ENCODE assay signal across 18 cellular contexts in the genomic region with DNA sequence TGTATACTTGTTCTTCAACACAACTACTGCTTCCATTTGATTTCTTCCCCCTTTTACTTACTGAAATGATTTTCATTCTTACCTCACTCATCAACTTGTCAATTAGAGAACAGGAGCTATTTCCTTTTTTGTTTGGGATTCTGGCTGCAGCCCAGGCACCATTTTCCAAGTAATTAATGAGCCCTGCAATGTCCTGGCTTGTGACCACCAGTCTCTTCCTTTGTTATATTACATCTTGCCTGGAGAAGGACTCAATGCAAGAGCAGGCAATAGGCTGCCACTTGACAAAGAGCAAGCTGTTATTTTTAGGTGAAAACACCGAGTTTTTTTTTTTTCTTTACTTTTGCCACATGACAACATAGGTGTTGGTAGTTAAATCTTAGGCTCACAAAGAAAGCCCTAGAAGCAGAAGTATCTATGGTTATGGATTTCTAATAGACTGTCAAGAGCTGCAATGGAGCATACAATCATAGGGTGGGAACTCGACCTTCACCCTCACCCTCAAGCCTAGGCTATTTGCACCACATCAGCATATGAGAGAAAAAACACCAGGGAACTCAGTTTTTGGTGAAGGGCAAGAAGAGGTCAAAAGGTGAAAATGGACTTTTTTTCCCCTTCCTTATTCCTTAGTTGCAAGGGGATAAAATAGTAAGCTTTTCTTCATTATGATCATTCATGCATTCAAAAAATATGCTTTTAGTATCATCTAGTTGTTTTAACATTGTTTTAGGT.
DNase-seq lines count a peak whose midpoint lies in the region; ATAC-seq, FAIRE-seq and TF ChIP-seq lines count a peak whose summit lies in the region.
"Had no signal": no experiment of that assay in that cellular context is flagged by ENCODE, and none has a peak within 500 bp of the region (broad histone marks: within the 10 kb centered on the region; RNA-seq: fewer than 3 reads in every experiment).

No MANE protein-coding gene starts in this region.

- CTCF ChIA-PET in Calu3 (lab: Charles Lee) (interaction anchor here (0.6 to 1.8 kb wide), 4 partner anchors 11 to 177 kb away, joined by 3 to 5 read pairs (median 4); no protein-coding TSS in a partner anchor), H1 (lab: Charles Lee; ENCODE audit: partially characterized antibody) (interaction anchor here (0.6 to 2.6 kb wide), 6 partner anchors 9 to 270 kb away, joined by 3 to 8 read pairs (median 4); no protein-coding TSS in a partner anchor)

- intact Hi-C loops in Calu3 (cut with micrococcal nuclease; ENCODE audit: unreplicated experiment): no loop called here

- no peak overlapping the region for H2BK15ac ChIP-seq in H1 (ENCODE audit: low read length)

- no peak overlapping the region for H3K56ac ChIP-seq in H1 (replicated peaks; ENCODE audit: insufficient read length, low read depth, low read length)

- no peaks in the 10 kb centered on the region; the same call in 1 of the 2 replicates for H3K23me2 ChIP-seq in H1 (ENCODE audit: low read depth, low read length)

- H3K79me1 ChIP-seq in H1 (ENCODE audit: low read depth, low read length): no peaks in the 10 kb centered on the region; the same call in 1 of the 2 replicates
- no peaks in the 10 kb centered on the region for H3K79me1 ChIP-seq in trophoblast cell (ENCODE audit: low read length)

- POLR2A ChIA-PET in H1 (lab: Charles Lee; ENCODE audit: partially characterized antibody): no interaction called here

- no peak overlapping the region for H4K5ac ChIP-seq in H1 (ENCODE audit: insufficient read length, low read depth, low read length)

- H3K9ac ChIP-seq in H1 (replicated peaks in 1 of 4; ENCODE audit: extremely low read depth in 1 of 4, low read depth in 3 of 4, low read length in 3 of 4) (no peak overlapping the region), trophoblast cell (ENCODE audit: low read length) (no peak overlapping the region)

- H4K91ac ChIP-seq in H1 (replicated peaks; ENCODE audit: insufficient read length, low read length) (no peak overlapping the region), trophoblast cell (ENCODE audit: low read depth, low read length) (no peak overlapping the region)

- H2BK120ac ChIP-seq in H1 (replicated peaks; ENCODE audit: low read depth, low read length) (no peak overlapping the region), trophoblast cell (ENCODE audit: insufficient read depth, low read length, poor library complexity) (no peak overlapping the region)

- TF ChIP-seq CTCF in Calu3 (IDR thresholded peaks at IDR 0.05; ENCODE audit: unreplicated experiment) (no peak), H1 (IDR thresholded peaks at IDR 0.05; ENCODE audit: control extremely low read depth in 1 of 3, insufficient read depth in 1 of 3, low read depth in 1 of 3, low read length in 3 of 3) (no peak)

- peaks cover 2% of the 10 kb centered on the region for H3K9me3 Mint-ChIP-seq in Calu3 (ENCODE audit: low read depth, unreplicated experiment)

- H3K4me3 Mint-ChIP-seq in Calu3 (ENCODE audit: low read depth, unreplicated experiment): peak overlapping the region; percentile 8
- H3K4me3 Mint-ChIP-seq: B cell; CD8-positive, alpha-beta T cell; T-cell had no signal

- H2AFZ ChIP-seq in H1 (ENCODE audit: low read length): no peak overlapping the region
- no peak overlapping the region for H2AFZ ChIP-seq in trophoblast cell (ENCODE audit: insufficient read depth, low read length, poor library complexity)
- H2AFZ ChIP-seq: PC-9 had no signal

- FAIRE-seq in H1 (lab: Jason Lieb, UNC): no peak

- H3K79me2 ChIP-seq in H1 (ENCODE audit: control insufficient read depth in 1 of 2, insufficient read depth in 2 of 2, low read length in 2 of 2): peaks cover 0 to 37% of the 10 kb centered on the region in 2 experiments; a peak in 2 of 4 replicates
- no peaks in the 10 kb centered on the region for H3K79me2 ChIP-seq in trophoblast cell (ENCODE audit: control insufficient read depth, insufficient read depth, low read length, poor library complexity)

- H4K8ac ChIP-seq in H1 (ENCODE audit: extremely low read depth, insufficient read depth, low read length) (no peak overlapping the region), trophoblast cell (ENCODE audit: low read depth, low read length) (no peak overlapping the region)

- BruUV-seq in Calu3 (replicated peaks; lab: Mats Ljungman, UMichigan): no TSS peak

- H3K23ac ChIP-seq in H1 (ENCODE audit: insufficient read length) (no peak overlapping the region), trophoblast cell (ENCODE audit: low read length) (no peak overlapping the region)

- H2AK5ac ChIP-seq in H1 (ENCODE audit: low read depth, low read length) (no peak overlapping the region), trophoblast cell (ENCODE audit: low read length) (no peak overlapping the region)

- TF ChIP-seq POLR2A in H1 (IDR thresholded peaks at IDR 0.05; ENCODE audit: control extremely low read depth in 1 of 2, low read depth in 2 of 2, low read length in 2 of 2): no peak

- no peaks in the 10 kb centered on the region for H3K27me3 ChIP-seq in H1 (replicated peaks in 1 of 4; ENCODE audit: control insufficient read depth in 3 of 4, extremely low read depth in 1 of 4, insufficient read depth in 3 of 4, low read length in 3 of 4)
- H3K27me3 ChIP-seq in trophoblast cell (ENCODE audit: insufficient read depth, low read length): no peaks in the 10 kb centered on the region

- H3K4me3 ChIP-seq in H1 (ENCODE audit: extremely low read depth in 1 of 4, insufficient read depth in 2 of 4, low read depth in 3 of 4, low read length in 4 of 4) (no peak overlapping the region), trophoblast cell (ENCODE audit: low read depth, low read length) (no peak overlapping the region)
- H3K4me3 ChIP-seq: PC-9 had no signal

- DNase-seq in Calu3 (no peak), NCI-H1105 treated with DMSO at 0.1 percent for 48 hours (lab: John Stamatoyannopoulos, UW) (peak; percentile 91), H1 (ENCODE audit: low read depth in 1 of 2, low spot score in 2 of 2) (no peak), SW 1271 (lab: John Stamatoyannopoulos, UW) (no peak), trophoblast cell (no peak), foreskin melanocyte (no peak)
- DNase-seq: CD8-positive, alpha-beta T cell; DMS 273 treated with DMSO at 0.1 percent for 48 hours; EL; KG1; NCI-H1417; NCI-H2081 treated with DMSO at 0.1 percent for 48 hours; NCI-H226; PC-9; T-cell had no signal

- ATAC-seq in HG03039 (IDR thresholded peaks at IDR 0.05; ENCODE audit: unreplicated experiment): no peak
- ATAC-seq: CD8-positive, alpha-beta T cell; T-cell had no signal

- H3K36me3 ChIP-seq in H1 (ENCODE audit: control insufficient read depth in 2 of 4, insufficient read depth in 4 of 4, low read length in 3 of 4) (no peaks in the 10 kb centered on the region), trophoblast cell (ENCODE audit: control insufficient read depth in 1 of 2, insufficient read depth in 2 of 2, low read length in 2 of 2) (no peaks in the 10 kb centered on the region)

- no peaks in the 10 kb centered on the region for H4K20me1 ChIP-seq in H1 (replicated peaks in 1 of 2; ENCODE audit: control insufficient read depth in 1 of 2, insufficient read depth in 2 of 2, low read length in 2 of 2)

- H3K36me3 Mint-ChIP-seq in Calu3 (ENCODE audit: insufficient read depth, unreplicated experiment): no peaks in the 10 kb centered on the region

- H3K27ac ChIP-seq in angular gyrus (ENCODE audit: low read depth, low read length) (peak overlapping the region; percentile 46), H1 (ENCODE audit: low read depth, low read length) (no peak overlapping the region), trophoblast cell (ENCODE audit: low read depth, low read length) (no peak overlapping the region)
- H3K27ac ChIP-seq: PC-9 had no signal

- H3K4ac ChIP-seq in H1 (replicated peaks; ENCODE audit: insufficient read length, low read depth, low read length) (no peak overlapping the region), trophoblast cell (ENCODE audit: low read depth, low read length) (no peak overlapping the region)

- H3K9me3 ChIP-seq in H1 (ENCODE audit: insufficient read depth in 2 of 2, low read depth in 1 of 2, low read length in 1 of 2) (no peaks in the 10 kb centered on the region; a peak in 1 of 4 replicates), trophoblast cell (ENCODE audit: insufficient read depth, low read depth, low read length) (no peaks in the 10 kb centered on the region)

- H3K14ac ChIP-seq in H1 (ENCODE audit: insufficient read length) (no peak overlapping the region), trophoblast cell (ENCODE audit: low read length) (no peak overlapping the region)

- H4K12ac ChIP-seq in trophoblast cell (ENCODE audit: low read depth, low read length): no peak overlapping the region

- H2BK20ac ChIP-seq in H1 (ENCODE audit: low read length): no peak overlapping the region

- no peak overlapping the region for H3K18ac ChIP-seq in H1 (ENCODE audit: extremely low read depth, low read length)
- H3K18ac ChIP-seq in trophoblast cell (ENCODE audit: low read length): no peak overlapping the region

- no peaks in the 10 kb centered on the region for H3K27me3 Mint-ChIP-seq in Calu3 (ENCODE audit: unreplicated experiment)
- H3K27me3 Mint-ChIP-seq: B cell, T-cell had no signal

- no peak for TF ChIP-seq EP300 in H1 (IDR thresholded peaks at IDR 0.05; ENCODE audit: borderline replicate concordance in 1 of 2, low read depth in 2 of 2, low read length in 2 of 2)

- H3K4me2 ChIP-seq in H1 (ENCODE audit: insufficient read depth in 1 of 2, low read depth in 2 of 2, low read length in 2 of 2) (no peak overlapping the region), trophoblast cell (ENCODE audit: low read length) (no peak overlapping the region)
- H3K4me2 ChIP-seq: PC-9 had no signal

- H2BK5ac ChIP-seq in H1 (ENCODE audit: low read depth, low read length) (no peak overlapping the region), trophoblast cell (ENCODE audit: low read depth, low read length, poor library complexity) (no peak overlapping the region)

- H3K27ac Mint-ChIP-seq in Calu3 (ENCODE audit: unreplicated experiment): peak overlapping the region; percentile 5
- H3K27ac Mint-ChIP-seq: B cell; CD8-positive, alpha-beta T cell; T-cell had no signal

- 57% methylated on average over 2 of the region's 2 CpGs; no CpG with 5 or more reads in 1 of the 2 experiments for WGBS in H1 (ENCODE audit: extremely low coverage in 1 of 2, insufficient coverage in 1 of 2, insufficient read length in 1 of 2, insufficient replicate concordance in 2 of 2, low coverage in 1 of 2, low lambda C conversion rate in 2 of 2, missing lambda C conversion rate in 1 of 2), 2 experiments
- WGBS in trophoblast cell (ENCODE audit: extremely low coverage, insufficient coverage, insufficient read length): no CpG with 5 or more reads among the region's 2 CpGs

- no peak overlapping the region for H2BK12ac ChIP-seq in H1 (ENCODE audit: low read depth, low read length)
- H2BK12ac ChIP-seq in trophoblast cell (ENCODE audit: low read length): no peak overlapping the region

- H3K4me1 Mint-ChIP-seq in Calu3 (ENCODE audit: low read depth, unreplicated experiment): peaks cover 30% of the 10 kb centered on the region

- TF ChIP-seq RAD21 in H1 (IDR thresholded peaks at IDR 0.05 in 1 of 2, conservative IDR thresholded peaks at IDR 0.05 in 1 of 2; ENCODE audit: low read depth in 2 of 2, low read length in 2 of 2): no peak

- H3K4me1 ChIP-seq in H1 (replicated peaks in 1 of 4; ENCODE audit: control insufficient read depth in 3 of 4, insufficient read depth in 4 of 4, low read length in 3 of 4) (peaks cover 0 to 8% (median 1%) of the 10 kb centered on the region in 4 experiments; a peak in 2 of 7 replicates), trophoblast cell (ENCODE audit: control insufficient read depth in 1 of 2, insufficient read depth in 2 of 2, low read length in 2 of 2) (no peaks in the 10 kb centered on the region)
